9 cellular contexts compared by ENCODE assay signal in the genomic region with DNA sequence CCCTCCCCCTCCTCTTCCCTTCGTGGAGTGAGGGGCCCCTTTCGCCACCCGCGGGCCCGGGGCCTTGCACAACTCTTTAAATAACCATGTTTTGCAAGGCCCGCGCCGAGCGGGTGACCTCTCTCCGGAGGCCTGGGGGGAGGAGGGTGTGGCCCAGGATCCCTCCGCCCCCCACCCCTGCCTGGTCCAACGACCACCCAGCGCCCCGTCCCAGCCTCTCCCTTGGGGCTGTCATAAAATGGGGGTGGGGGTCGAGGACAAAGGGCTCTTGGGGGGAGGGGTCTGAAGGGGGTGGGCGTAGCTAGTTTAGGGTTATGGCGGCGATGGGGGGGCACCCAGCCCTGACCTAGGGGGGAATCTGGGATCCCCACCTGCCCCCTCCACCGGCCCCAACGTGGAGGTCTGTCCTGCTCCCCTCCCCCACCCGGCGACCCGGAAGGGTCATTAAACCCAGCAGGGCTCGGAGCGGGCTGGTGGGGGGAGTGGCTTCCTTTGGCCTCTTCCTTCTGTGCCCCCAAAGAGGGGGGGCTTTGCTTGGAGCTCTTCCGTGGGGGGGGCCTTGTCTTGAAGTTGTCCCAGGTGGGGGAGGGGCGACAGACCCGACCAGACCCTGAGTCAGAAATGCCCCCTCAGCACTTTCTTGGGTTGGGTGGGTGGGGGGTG. TPM values are rescaled to one million over a fixed set of nuclear protein-coding genes. Genes with fewer than 3 reads are reported as not detected.
DNase-seq lines count a peak whose midpoint lies in the region; ATAC-seq lines count a peak whose summit lies in the region.
"Had no signal": no experiment of that assay in that cellular context is flagged by ENCODE, and none has a peak within 500 bp of the region (broad histone marks: within the 10 kb centered on the region; RNA-seq: fewer than 3 reads in every experiment).

No MANE protein-coding gene starts in this region.

- no peak overlapping the region for H3K27ac ChIP-seq in naive thymus-derived CD4-positive, alpha-beta T cell (ENCODE audit: low read depth, low read length)

- no peak overlapping the region for H3K4me3 ChIP-seq in naive thymus-derived CD4-positive, alpha-beta T cell (ENCODE audit: low read length)

- peak overlapping the region; percentile 82 to 83 for H3K4me3 Mint-ChIP-seq in effector memory CD8-positive, alpha-beta T cell
- H3K4me3 Mint-ChIP-seq in naive thymus-derived CD4-positive, alpha-beta T cell: peak overlapping the region; percentile 63 to 88 (median 78)

- CTCF ChIA-PET in naive thymus-derived CD4-positive, alpha-beta T cell (lab: Charles Lee): no interaction called here

- H3K4me1 Mint-ChIP-seq in effector memory CD8-positive, alpha-beta T cell (ENCODE audit: low read depth in 2 of 2): peaks cover 2 to 3% of the 10 kb centered on the region in 2 donors
- H3K4me1 Mint-ChIP-seq in naive thymus-derived CD4-positive, alpha-beta T cell: peaks cover 0 to 9% (median 3%) of the 10 kb centered on the region in 7 donors

- POLR2A ChIA-PET in naive thymus-derived CD4-positive, alpha-beta T cell (lab: Charles Lee): no interaction called here

- ATAC-seq in effector memory CD8-positive, alpha-beta T cell (replicated peaks): no peak
- ATAC-seq in naive thymus-derived CD4-positive, alpha-beta T cell: peak; percentile 5
- no peak for ATAC-seq in GM21825 (IDR thresholded peaks at IDR 0.05; ENCODE audit: unreplicated experiment)
- ATAC-seq in HG03097 (IDR thresholded peaks at IDR 0.05; ENCODE audit: low FRiP score, unreplicated experiment): no peak
- ATAC-seq in HG03432 (IDR thresholded peaks at IDR 0.05; ENCODE audit: unreplicated experiment): no peak

- peaks cover 5% of the 10 kb centered on the region for H3K36me3 Mint-ChIP-seq in effector memory CD8-positive, alpha-beta T cell (ENCODE audit: insufficient read depth)
- peaks cover 0 to 1% (median 0%) of the 10 kb centered on the region in 5 donors for H3K36me3 Mint-ChIP-seq in naive thymus-derived CD4-positive, alpha-beta T cell

- no peaks in the 10 kb centered on the region for H3K27me3 Mint-ChIP-seq in effector memory CD8-positive, alpha-beta T cell
- no peaks in the 10 kb centered on the region for H3K27me3 Mint-ChIP-seq in naive thymus-derived CD4-positive, alpha-beta T cell

- DNase-seq in GF-D8 (lab: John Stamatoyannopoulos, UW) (peak; percentile 80), NAMALWA (ENCODE audit: low spot score) (peak; percentile 54), NCI-H774 (lab: John Stamatoyannopoulos, UW) (no peak)
- DNase-seq in effector memory CD8-positive, alpha-beta T cell: no peak
- DNase-seq in naive thymus-derived CD4-positive, alpha-beta T cell: no peak

- H3K27me3 ChIP-seq in naive thymus-derived CD4-positive, alpha-beta T cell (ENCODE audit: control insufficient read depth in 2 of 2, insufficient read depth in 2 of 2, low read length in 2 of 2): no peaks in the 10 kb centered on the region

- intact Hi-C loops in naive thymus-derived CD4-positive, alpha-beta T cell (cut with micrococcal nuclease): no loop called here

- H3K9me3 Mint-ChIP-seq in effector memory CD8-positive, alpha-beta T cell: no peaks in the 10 kb centered on the region
- no peaks in the 10 kb centered on the region for H3K9me3 Mint-ChIP-seq in naive thymus-derived CD4-positive, alpha-beta T cell

- peaks cover 3 to 4% of the 10 kb centered on the region in 2 donors for H3K4me1 ChIP-seq in naive thymus-derived CD4-positive, alpha-beta T cell (ENCODE audit: control insufficient read depth in 2 of 2, insufficient read depth in 2 of 2, low read length in 2 of 2)

- H3K36me3 ChIP-seq in naive thymus-derived CD4-positive, alpha-beta T cell (ENCODE audit: control insufficient read depth in 2 of 3, insufficient read depth in 3 of 3, low read length in 3 of 3): peaks cover 0 to 7% (median 0%) of the 10 kb centered on the region in 3 experiments

- H3K27ac Mint-ChIP-seq in effector memory CD8-positive, alpha-beta T cell: peak overlapping the region in 1 of 2 donors; percentile 38
- H3K27ac Mint-ChIP-seq in naive thymus-derived CD4-positive, alpha-beta T cell: peak overlapping the region in 1 of 9 donors; percentile 78

- no peaks in the 10 kb centered on the region for H3K9me3 ChIP-seq in naive thymus-derived CD4-positive, alpha-beta T cell (ENCODE audit: control insufficient read depth in 2 of 3, low read length in 3 of 3)

RNA-seq across cellular contexts. Expression of gene ARID3A, which starts 1.3 kb away (rescaled TPM):
- 10 to 100 TPM in 3 of 5 experiments, 1 to 10 TPM in 2; 7.1 to 33.1 (median 10.2) TPM for total RNA-seq in naive thymus-derived CD4-positive, alpha-beta T cell
- under 1 TPM; 0.57 to 0.95 TPM for polyA plus RNA-seq in naive thymus-derived CD4-positive, alpha-beta T cell

RNA-seq across cellular contexts. Expression of gene KISS1R, which starts 10.0 kb away (rescaled TPM):
- 1 to 10 TPM; 1.1 to 3.0 (median 1.7) TPM for total RNA-seq in naive thymus-derived CD4-positive, alpha-beta T cell
- polyA plus RNA-seq in naive thymus-derived CD4-positive, alpha-beta T cell: under 1 TPM; 0.72 to 0.85 TPM
- total RNA-seq: SK-MEL-5 had no signal

RNA-seq across cellular contexts. Expression of gene R3HDM4, which starts 14.2 kb away (rescaled TPM):
- total RNA-seq in naive thymus-derived CD4-positive, alpha-beta T cell: 100 to 1,000 TPM; 123 to 219 (median 184) TPM
- polyA plus RNA-seq in naive thymus-derived CD4-positive, alpha-beta T cell: 100 to 1,000 TPM; 195 to 251 TPM

RNA-seq across cellular contexts. Expression of gene RNU6-9, which starts 33.9 kb away (rescaled TPM):
- total RNA-seq in naive thymus-derived CD4-positive, alpha-beta T cell: not detected
- not detected for polyA plus RNA-seq in naive thymus-derived CD4-positive, alpha-beta T cell
- total RNA-seq: SK-MEL-5 had no signal

RNA-seq across cellular contexts. Expression of gene MED16, which starts 34.2 kb away (rescaled TPM):
- total RNA-seq in naive thymus-derived CD4-positive, alpha-beta T cell: 10 to 100 TPM; 47.5 to 78.2 (median 67.6) TPM
- polyA plus RNA-seq in naive thymus-derived CD4-positive, alpha-beta T cell: 100 to 1,000 TPM in 1 of 2 donors, 10 to 100 TPM in 1; 65.7 to 142 TPM

Comparison
In these comparisons a context has a peak if more than half of its experiments do, and no peak if none do; other contexts are left out.
1. DNase-seq: peak in GF-D8 (single experiment) and NAMALWA (single experiment); none in effector memory CD8-positive, alpha-beta T cell (0 of 3), naive thymus-derived CD4-positive, alpha-beta T cell (0 of 9) and NCI-H774 (single experiment).